8 cellular contexts compared by ENCODE assay signal in genomic region chr9:99118782-99119466, GRCh38. TPM values are rescaled to one million over a fixed set of nuclear protein-coding genes. Genes with fewer than 3 reads are reported as not detected.
DNase-seq lines count a peak whose midpoint lies in the region; ATAC-seq, FAIRE-seq and TF ChIP-seq lines count a peak whose summit lies in the region.

No MANE protein-coding gene starts in this region.

- peaks cover 1% of the 10 kb centered on the region for H3K4me1 ChIP-seq in ovary (ENCODE audit: insufficient read depth)

- TF ChIP-seq POLR2A in ovary (IDR thresholded peaks at IDR 0.05), result no peak

- peaks cover 3% of the 10 kb centered on the region for H3K36me3 Mint-ChIP-seq in T-helper 17 cell (ENCODE audit: low read depth)

- ATAC-seq in HG03039 (IDR thresholded peaks at IDR 0.05; ENCODE audit: unreplicated experiment) (peak; percentile 97), T-helper 17 cell (peak; percentile 100), esophagus mucosa (peak; percentile 55)

- FAIRE-seq in GM19239 (lab: Jason Lieb, UNC), result peak; percentile 97
- FAIRE-seq in HTR-8/SVneo (lab: Jason Lieb, UNC), result no peak

- TF ChIP-seq CTCF in ovary (IDR thresholded peaks at IDR 0.05), result no peak

- no peaks in the 10 kb centered on the region for H3K27me3 Mint-ChIP-seq in T-helper 17 cell

- peaks cover 61% of the 10 kb centered on the region for H3K4me1 Mint-ChIP-seq in T-helper 17 cell

- TF ChIP-seq EP300 in ovary (IDR thresholded peaks at IDR 0.05), result no peak

- H3K27ac Mint-ChIP-seq in T-helper 17 cell, result peak overlapping the region; percentile 88

- DNase-seq in GM19239 (ENCODE audit: insufficient read length, low spot score) (peak; percentile 29), T-helper 17 cell (peak in 2 of 3 donors; percentile 16 to 28), HTR-8/SVneo (ENCODE audit: insufficient read length, low spot score) (no peak), ovary (no peak), NCI-H2029 (lab: John Stamatoyannopoulos, UW) (no peak), NCI-H345 (lab: John Stamatoyannopoulos, UW) (no peak)

- H3K4me3 Mint-ChIP-seq in T-helper 17 cell, result peak overlapping the region; percentile 91

- no peaks in the 10 kb centered on the region for H3K27me3 ChIP-seq in ovary

- H3K9me3 ChIP-seq in T-helper 17 cell (ENCODE audit: control insufficient read depth, low read length, poor library complexity, severe bottlenecking) (no peaks in the 10 kb centered on the region), ovary (no peaks in the 10 kb centered on the region)

- WGBS in ovary, 3 donors, result 96 to 97% (median 97%) methylated on average over 7 of the region's 7 CpGs

- intact Hi-C loops in ovary (cut with DNase I), result no loop called here

- no peaks in the 10 kb centered on the region for H3K36me3 ChIP-seq in ovary

- no peak overlapping the region for H3K4me3 ChIP-seq in ovary

- no peak overlapping the region for H3K27ac ChIP-seq in ovary

RNA-seq across cellular contexts. Expression of gene TGFBR1, which starts 14.0 kb away (rescaled TPM):
- total RNA-seq in T-helper 17 cell (10 to 100 TPM; 23.5 to 29.1 TPM), esophagus mucosa (31.5 TPM), ovary (10 to 100 TPM; 18.6 to 55.9 (median 41.1) TPM)
- 10 to 100 TPM; 12.5 to 17.6 TPM for polyA plus RNA-seq in ovary

Comparison
In these comparisons a context has a peak if more than half of its experiments do, and no peak if none do; other contexts are left out.
1. DNase-seq: peak in GM19239 (single experiment) and T-helper 17 cell (2 of 3); none in HTR-8/SVneo (single experiment), ovary (0 of 5), NCI-H2029 (single experiment) and NCI-H345 (single experiment).
2. Peak in every context shown above with its lines, with median percentiles within 50 percentile points of each other: ATAC-seq.